In genomic region chr18:79528846-79529245, GRCh38 we compare ENCODE assay signal across 1 cellular context.
TF ChIP-seq lines count a peak whose summit lies in the region.

No MANE protein-coding gene starts in this region.

TF ChIP-seq in GM23338, 12 proteins besides CTCF, POLR2A, EP300 and RAD21 (continued from another document):
- TF ChIP-seq ZNF462 (CRISPR knock-in tag; IDR thresholded peaks at IDR 0.05): no peak
